8 cellular contexts compared by ENCODE assay signal in genomic region chr16:720990-721764, GRCh38. TPM values are rescaled to one million over a fixed set of nuclear protein-coding genes. Genes with fewer than 3 reads are reported as not detected.
DNase-seq lines count a peak whose midpoint lies in the region; ATAC-seq and TF ChIP-seq lines count a peak whose summit lies in the region.

A gene with protein sequence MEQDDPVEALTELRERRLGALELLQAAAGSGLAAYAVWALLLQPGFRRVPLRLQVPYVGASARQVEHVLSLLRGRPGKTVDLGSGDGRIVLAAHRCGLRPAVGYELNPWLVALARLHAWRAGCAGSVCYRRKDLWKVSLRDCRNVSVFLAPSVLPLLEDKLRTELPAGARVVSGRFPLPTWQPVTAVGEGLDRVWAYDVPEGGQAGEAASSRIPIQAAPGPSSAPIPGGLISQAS (plus strand): TSS chr16:721146. CDS start chr16:721275, 129 bp downstream.

- H3K4me1 ChIP-seq in DND-41 (ENCODE audit: insufficient read depth, low read length) = peaks cover 57% of the 10 kb centered on the region
- peaks cover 35% of the 10 kb centered on the region for H3K4me1 ChIP-seq in suprapubic skin

- no peaks in the 10 kb centered on the region for H3K9me3 ChIP-seq in DND-41 (ENCODE audit: insufficient read depth, low read length, severe bottlenecking)
- no peaks in the 10 kb centered on the region for H3K9me3 ChIP-seq in suprapubic skin

- peaks cover 60% of the 10 kb centered on the region for H4K20me1 ChIP-seq in DND-41 (ENCODE audit: insufficient read depth, low read length)

- peaks cover 5% of the 10 kb centered on the region for H3K27me3 Mint-ChIP-seq in IgD-negative memory B cell
- peaks cover 4% of the 10 kb centered on the region for H3K27me3 Mint-ChIP-seq in nephron progenitor cell (ENCODE audit: low read depth, poor library complexity)

- TF ChIP-seq EP300 in suprapubic skin (IDR thresholded peaks at IDR 0.05) = no peak

- H3K79me2 ChIP-seq in DND-41 (ENCODE audit: insufficient read depth, low read length) = peaks cover 7% of the 10 kb centered on the region

- H3K4me2 ChIP-seq in DND-41 (ENCODE audit: insufficient read depth, low read length) = peak within 1 kb of the TSS; percentile 86

- H3K36me3 Mint-ChIP-seq in IgD-negative memory B cell = no peaks in the 10 kb centered on the region
- no peaks in the 10 kb centered on the region for H3K36me3 Mint-ChIP-seq in nephron progenitor cell (ENCODE audit: low read depth)

- peak within 1 kb of the TSS; percentile 79 for H3K9ac ChIP-seq in DND-41 (ENCODE audit: low read depth, low read length)

- H3K9me3 Mint-ChIP-seq in IgD-negative memory B cell (no peaks in the 10 kb centered on the region), nephron progenitor cell (no peaks in the 10 kb centered on the region)

- TF ChIP-seq POLR2A in Raji (IDR thresholded peaks at IDR 0.05; ENCODE audit: insufficient read depth, low read depth, low read length) (peak; percentile 98), suprapubic skin (IDR thresholded peaks at IDR 0.05) (no peak)

- H3K4me3 Mint-ChIP-seq in IgD-negative memory B cell = peak within 1 kb of the TSS; percentile 79 to 93 (median 89)
- peak within 1 kb of the TSS; percentile 86 for H3K4me3 Mint-ChIP-seq in nephron progenitor cell

- peak; percentile 68 for ATAC-seq in DND-41 (ENCODE audit: insufficient read depth, low read depth)
- peak; percentile 54 for ATAC-seq in GM21576 (IDR thresholded peaks at IDR 0.05; ENCODE audit: unreplicated experiment)

- H3K27me3 ChIP-seq in DND-41 (ENCODE audit: insufficient read depth, low read length, poor library complexity) = peaks cover 6% of the 10 kb centered on the region
- H3K27me3 ChIP-seq in suprapubic skin = peaks cover 28% of the 10 kb centered on the region

- H3K27ac ChIP-seq in DND-41 (ENCODE audit: low read length) = peak within 1 kb of the TSS; percentile 79
- H3K27ac ChIP-seq in suprapubic skin = peak within 1 kb of the TSS; percentile 49

- peak within 1 kb of the TSS; percentile 65 to 98 (median 89) for H3K27ac Mint-ChIP-seq in IgD-negative memory B cell
- H3K27ac Mint-ChIP-seq in nephron progenitor cell = peak within 1 kb of the TSS; percentile 96

- H3K36me3 ChIP-seq in DND-41 (ENCODE audit: insufficient read depth, low read length) (peaks cover 12% of the 10 kb centered on the region; the same call in 1 of the 2 replicates), suprapubic skin (no peaks in the 10 kb centered on the region)

- peak within 1 kb of the TSS; percentile 28 to 67; a peak in 3 of 4 replicates for H3K4me3 ChIP-seq in DND-41 (ENCODE audit: low read depth in 1 of 2, low read length in 2 of 2)
- peak within 1 kb of the TSS; percentile 71 for H3K4me3 ChIP-seq in fibroblast of villous mesenchyme (ENCODE audit: low read depth, low read length)
- peak within 1 kb of the TSS; percentile 66 for H3K4me3 ChIP-seq in suprapubic skin

- DNase-seq in DND-41 (peak; percentile 81), activated gamma-delta T cell (lab: John Stamatoyannopoulos, UW) (peak; percentile 71), fibroblast of villous mesenchyme (ENCODE audit: low read depth) (peak; percentile 68), nephron progenitor cell (peak; percentile 93), suprapubic skin (ENCODE audit: low spot score in 2 of 2) (no peak)

- TF ChIP-seq CTCF in DND-41 (IDR thresholded peaks at IDR 0.05; ENCODE audit: borderline replicate concordance, extremely low read depth, low read length, poor library complexity, severe bottlenecking) = no peak
- TF ChIP-seq CTCF in fibroblast of villous mesenchyme (IDR thresholded peaks at IDR 0.05; ENCODE audit: insufficient read depth, low read depth, low read length) = no peak
- TF ChIP-seq CTCF in nephron progenitor cell (IDR thresholded peaks at IDR 0.05) = no peak
- no peak for TF ChIP-seq CTCF in suprapubic skin (IDR thresholded peaks at IDR 0.05)

- WGBS in suprapubic skin = 0% methylated on average over 3 of the region's 106 CpGs

- peak within 1 kb of the TSS; percentile 67 for H2AFZ ChIP-seq in DND-41 (ENCODE audit: low read depth, low read length)

- peaks cover 6 to 10% (median 8%) of the 10 kb centered on the region in 3 donors for H3K4me1 Mint-ChIP-seq in IgD-negative memory B cell
- H3K4me1 Mint-ChIP-seq in nephron progenitor cell = peaks cover 24% of the 10 kb centered on the region

RNA-seq across cellular contexts. Expression of the gene that starts here (rescaled TPM):
- polyA plus RNA-seq in IgD-negative memory B cell = 84.7 TPM
- total RNA-seq in fibroblast of villous mesenchyme = 19.4 and 37.0 TPM in 2 replicates
- total RNA-seq in suprapubic skin = 10 to 100 TPM; 13.0 to 29.4 (median 23.8) TPM

Comparison
In these comparisons a context has a peak if more than half of its experiments do, and no peak if none do; other contexts are left out.
1. DNase-seq: peak in DND-41 (single experiment), activated gamma-delta T cell (single experiment), fibroblast of villous mesenchyme (single experiment) and nephron progenitor cell (single experiment); none in suprapubic skin (0 of 2).
2. Peak in every context shown above with its lines, with median percentiles within 50 percentile points of each other: H3K4me3 ChIP-seq.